Comparison of ENCODE assay signal across 8 cellular contexts in the genomic region with DNA sequence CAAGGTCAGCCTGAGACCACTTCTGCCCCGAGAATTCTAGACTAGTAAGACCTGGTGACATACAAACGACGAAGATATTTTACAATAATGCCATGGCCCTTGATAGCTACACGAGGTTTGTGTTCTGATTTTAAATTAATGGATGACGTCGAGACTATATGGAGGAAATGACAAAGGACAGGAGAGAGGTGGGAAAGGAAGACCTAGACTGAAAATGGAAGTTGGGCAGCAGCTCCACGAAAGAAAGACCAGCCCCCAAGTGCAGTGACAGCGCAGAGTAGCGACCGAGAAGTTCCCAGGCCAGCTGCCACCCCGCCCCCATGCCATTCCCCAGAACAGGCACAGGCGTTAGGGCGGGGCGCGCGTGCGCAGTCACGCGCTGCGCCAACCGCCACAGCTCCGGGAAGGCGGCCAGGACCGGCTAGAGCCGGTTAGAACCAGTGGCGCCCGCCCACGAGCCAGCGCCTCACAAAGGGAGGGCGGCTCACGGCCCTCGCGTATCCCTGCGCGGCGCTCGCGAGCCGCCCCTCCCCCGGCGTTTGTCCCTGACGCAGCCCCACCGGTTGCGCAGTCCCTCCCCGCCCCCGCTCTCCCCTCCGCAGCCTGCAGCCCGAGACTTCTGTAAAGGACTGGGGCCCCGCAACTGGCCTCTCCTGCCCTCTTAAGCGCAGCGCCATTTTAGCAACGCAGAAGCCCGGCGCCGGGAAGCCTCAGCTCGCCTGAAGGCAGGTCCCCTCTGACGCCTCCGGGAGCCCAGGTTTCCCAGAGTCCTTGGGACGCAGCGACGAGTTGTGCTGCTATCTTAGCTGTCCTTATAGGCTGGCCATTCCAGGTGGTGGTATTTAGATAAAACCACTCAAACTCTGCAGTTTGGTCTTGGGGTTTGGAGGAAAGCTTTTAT. TPM values are rescaled to one million over a fixed set of nuclear protein-coding genes. Genes with fewer than 3 reads are reported as not detected.
DNase-seq lines count a peak whose midpoint lies in the region; ATAC-seq and TF ChIP-seq lines count a peak whose summit lies in the region.

No MANE protein-coding gene starts in this region.

- H3K4ac ChIP-seq in H9 (ENCODE audit: low read depth, low read length) = peak overlapping the region; percentile 75

- no peak for TF ChIP-seq CTCF in H9 (conservative IDR thresholded peaks at IDR 0.05)
- no peak for TF ChIP-seq CTCF in RWPE1 (conservative IDR thresholded peaks at IDR 0.05; ENCODE audit: low read depth)
- TF ChIP-seq CTCF in fibroblast of the aortic adventitia (IDR thresholded peaks at IDR 0.05; ENCODE audit: insufficient read depth, low read length) = no peak
- no peak for TF ChIP-seq CTCF in neural crest cell (conservative IDR thresholded peaks at IDR 0.05)

- peak overlapping the region; percentile 95 for H4K5ac ChIP-seq in H9 (ENCODE audit: insufficient read length, low read depth, low read length)

- H3K9me3 Mint-ChIP-seq in H9 (peaks cover 0 to 2% of the 10 kb centered on the region in 2 experiments; a peak in 3 of 5 replicates), neural crest cell (no peaks in the 10 kb centered on the region)
- no peaks in the 10 kb centered on the region for H3K9me3 Mint-ChIP-seq in activated T-helper 2 cell treated with anti-CD3 and anti-CD28 coated beads, Interferon-gamma antibody, Interleukin-2, Interleukin-4, amounts not matched to agents 10 μg/mL and 5 μg/mL and 100 μg/mL, durations not matched to agents 14 hours and 24 hours and 36 hours
- no peaks in the 10 kb centered on the region for H3K9me3 Mint-ChIP-seq in stimulated activated naive CD8-positive, alpha-beta T cell treated with anti-CD3 and anti-CD28 coated beads, Interleukin-15, amount 100 ng/mL, for 72 hours

- peak overlapping the region; percentile 96 for H3K18ac ChIP-seq in H9 (ENCODE audit: insufficient read length, low read depth, low read length)

- H3K36me3 Mint-ChIP-seq in H9 (ENCODE audit: insufficient read depth in 1 of 3, low read depth in 3 of 3) (no peaks in the 10 kb centered on the region; a peak in 1 of 7 replicates), neural crest cell (ENCODE audit: low read depth) (no peaks in the 10 kb centered on the region)
- H3K36me3 Mint-ChIP-seq in activated T-helper 2 cell treated with anti-CD3 and anti-CD28 coated beads, Interferon-gamma antibody, Interleukin-2, Interleukin-4, amounts not matched to agents 10 μg/mL and 5 μg/mL and 100 μg/mL, durations not matched to agents 14 hours and 24 hours and 36 hours (ENCODE audit: low read depth) = no peaks in the 10 kb centered on the region

- H3K4me3 ChIP-seq in fibroblast of the aortic adventitia (ENCODE audit: low read depth, low read length) = peak overlapping the region; percentile 99

- intact Hi-C loops in activated T-helper 2 cell treated with anti-CD3 and anti-CD28 coated beads, Interferon-gamma antibody, Interleukin-2, Interleukin-4, amounts not matched to agents 10 μg/mL and 5 μg/mL and 100 μg/mL, durations not matched to agents 14 hours and 24 hours and 36 hours (cut with micrococcal nuclease) = loop anchor here (1.0 to 10.0 kb wide), 6 partner anchors 21 to 623 kb away; a partner anchor contains a TSS

- H2AFZ ChIP-seq in H9 (ENCODE audit: low read length) = no peak overlapping the region

- H2BK20ac ChIP-seq in H9 (ENCODE audit: low read depth, low read length, poor library complexity, severe bottlenecking) = no peak overlapping the region

- peak overlapping the region; percentile 99 for H3K14ac ChIP-seq in H9 (ENCODE audit: insufficient read depth, low read length)

- H3K23ac ChIP-seq in H9 (ENCODE audit: insufficient read length, low read depth, low read length) = peak overlapping the region; percentile 72

- H4K8ac ChIP-seq in H9 (replicated peaks; ENCODE audit: insufficient read length, low read depth, low read length) = no peak overlapping the region

- peak overlapping the region; percentile 46 to 71 for H3K4me3 Mint-ChIP-seq in H9
- H3K4me3 Mint-ChIP-seq in activated T-helper 2 cell treated with anti-CD3 and anti-CD28 coated beads, Interferon-gamma antibody, Interleukin-2, Interleukin-4, amounts not matched to agents 10 μg/mL and 5 μg/mL and 100 μg/mL, durations not matched to agents 14 hours and 24 hours and 36 hours (ENCODE audit: low read depth) = no peak overlapping the region
- H3K4me3 Mint-ChIP-seq in neural crest cell = no peak overlapping the region
- H3K4me3 Mint-ChIP-seq in stimulated activated naive CD8-positive, alpha-beta T cell treated with anti-CD3 and anti-CD28 coated beads, Interleukin-15, amount 100 ng/mL, for 72 hours = no peak overlapping the region

- no peaks in the 10 kb centered on the region for H3K27me3 Mint-ChIP-seq in H9 (ENCODE audit: low read depth)
- no peaks in the 10 kb centered on the region for H3K27me3 Mint-ChIP-seq in activated T-helper 2 cell treated with anti-CD3 and anti-CD28 coated beads, Interferon-gamma antibody, Interleukin-2, Interleukin-4, amounts not matched to agents 10 μg/mL and 5 μg/mL and 100 μg/mL, durations not matched to agents 14 hours and 24 hours and 36 hours (ENCODE audit: low read depth)
- peaks cover 7% of the 10 kb centered on the region for H3K27me3 Mint-ChIP-seq in neural crest cell (ENCODE audit: low read depth)
- no peaks in the 10 kb centered on the region for H3K27me3 Mint-ChIP-seq in stimulated activated naive CD8-positive, alpha-beta T cell treated with anti-CD3 and anti-CD28 coated beads, Interleukin-15, amount 100 ng/mL, for 72 hours

- H3T11ph ChIP-seq in H9 (ENCODE audit: low read length) = peak overlapping the region; percentile 76

- CTCF ChIA-PET in RWPE1 (lab: Yijun Ruan, JAX) = interaction anchor here (0.9 kb wide), 2 partner anchors 21 to 28 kb away, joined by 3 read pairs; no protein-coding TSS in a partner anchor

- H3K27me3 ChIP-seq in H9 (ENCODE audit: insufficient read depth, low read length) = no peaks in the 10 kb centered on the region

- no CpG with 5 or more reads among the region's 61 CpGs for WGBS in H9 (ENCODE audit: extremely low coverage, insufficient read length, low lambda C conversion rate)

- peak overlapping the region; percentile 96 for H4K91ac ChIP-seq in H9 (ENCODE audit: insufficient read length, low read depth, low read length)

- H3K9me3 ChIP-seq in H9 (ENCODE audit: control insufficient read depth, low read depth, low read length) = no peaks in the 10 kb centered on the region

- peak overlapping the region; percentile 96 for H2AK5ac ChIP-seq in H9 (ENCODE audit: insufficient read length, low read length)

- H3K4me1 ChIP-seq in H9 (ENCODE audit: insufficient read depth, low read length) = peaks cover 8% of the 10 kb centered on the region; the same call in 1 of the 2 replicates

- H4K20me1 ChIP-seq in H9 (ENCODE audit: control insufficient read depth, insufficient read depth, insufficient read length) = no peaks in the 10 kb centered on the region

- peaks cover 24% of the 10 kb centered on the region for H3K23me2 ChIP-seq in H9 (ENCODE audit: insufficient read length, low read depth, low read length, poor library complexity, severe bottlenecking)

- peak overlapping the region; percentile 11 for H2BK120ac ChIP-seq in H9 (ENCODE audit: low read depth, low read length, poor library complexity, severe bottlenecking)

- POLR2A ChIA-PET in RWPE1 (lab: Yijun Ruan, JAX; ENCODE audit: low non-redundant PET) = interaction anchor here (0.5 to 4.8 kb wide), 13 partner anchors 9 to 140 kb away, joined by 3 to 34 read pairs (median 6); a partner anchor contains a TSS

- no peaks in the 10 kb centered on the region for H3K79me1 ChIP-seq in H9 (ENCODE audit: insufficient read depth, low read depth, low read length, poor library complexity, severe bottlenecking)

- no peak overlapping the region for H2BK15ac ChIP-seq in H9 (ENCODE audit: low read depth, low read length)

- peak overlapping the region; percentile 75 for H3K56ac ChIP-seq in H9 (ENCODE audit: insufficient read length, low read depth, low read length)

- H3K4me2 ChIP-seq in H9 (ENCODE audit: insufficient read depth, insufficient read length, low read length) = peak overlapping the region; percentile 88

- H2BK12ac ChIP-seq in H9 (ENCODE audit: insufficient read length, low read depth, low read length) = peak overlapping the region; percentile 53

- ATAC-seq in stimulated activated naive CD8-positive, alpha-beta T cell treated with anti-CD3 and anti-CD28 coated beads, Interleukin-15, amount 100 ng/mL, for 72 hours = peak; percentile 85

- H3K27ac ChIP-seq in H9 (ENCODE audit: insufficient read length, low read depth, low read length) (peak overlapping the region; percentile 100), RWPE1 (peak overlapping the region; percentile 99)

- peak overlapping the region; percentile 100 for H3K9ac ChIP-seq in H9 (ENCODE audit: extremely low read depth, insufficient read length, low read length)

- H3K4me1 Mint-ChIP-seq in H9 (peaks cover 35 to 47% of the 10 kb centered on the region in 2 experiments), neural crest cell (peaks cover 58% of the 10 kb centered on the region)
- peaks cover 30% of the 10 kb centered on the region for H3K4me1 Mint-ChIP-seq in activated T-helper 2 cell treated with anti-CD3 and anti-CD28 coated beads, Interferon-gamma antibody, Interleukin-2, Interleukin-4, amounts not matched to agents 10 μg/mL and 5 μg/mL and 100 μg/mL, durations not matched to agents 14 hours and 24 hours and 36 hours (ENCODE audit: low read depth)
- peaks cover 39% of the 10 kb centered on the region for H3K4me1 Mint-ChIP-seq in stimulated activated naive CD8-positive, alpha-beta T cell treated with anti-CD3 and anti-CD28 coated beads, Interleukin-15, amount 100 ng/mL, for 72 hours

- peak; percentile 100 for DNase-seq in ELF-1 (ENCODE audit: low read depth, low spot score)
- peak; percentile 99 for DNase-seq in H9
- DNase-seq in M059J (ENCODE audit: low read depth) = peak; percentile 98
- DNase-seq in RWPE1 (ENCODE audit: low spot score) = peak; percentile 87
- DNase-seq in activated T-helper 2 cell treated with anti-CD3 and anti-CD28 coated beads, Interferon-gamma antibody, Interleukin-2, Interleukin-4, amounts not matched to agents 10 μg/mL and 5 μg/mL and 100 μg/mL, durations not matched to agents 14 hours and 24 hours and 36 hours (ENCODE audit: low spot score) = peak; percentile 97
- peak; percentile 97 for DNase-seq in fibroblast of the aortic adventitia (ENCODE audit: low read depth)
- DNase-seq in neural crest cell (ENCODE audit: low read depth, low spot score) = peak; percentile 98
- peak; percentile 97 to 99 for DNase-seq in stimulated activated naive CD8-positive, alpha-beta T cell treated with anti-CD3 and anti-CD28 coated beads, Interleukin-15, amount 100 ng/mL, for 72 hours

- peaks cover 26% of the 10 kb centered on the region for H3K79me2 ChIP-seq in H9 (ENCODE audit: insufficient read depth, low read length)

- peak overlapping the region; percentile 99 for H2BK5ac ChIP-seq in H9 (ENCODE audit: insufficient read length, low read length)

- peak overlapping the region; percentile 69 to 98 (median 72) for H3K27ac Mint-ChIP-seq in H9
- H3K27ac Mint-ChIP-seq in activated T-helper 2 cell treated with anti-CD3 and anti-CD28 coated beads, Interferon-gamma antibody, Interleukin-2, Interleukin-4, amounts not matched to agents 10 μg/mL and 5 μg/mL and 100 μg/mL, durations not matched to agents 14 hours and 24 hours and 36 hours = peak overlapping the region; percentile 88
- peak overlapping the region; percentile 92 for H3K27ac Mint-ChIP-seq in neural crest cell (ENCODE audit: unreplicated experiment)
- no peak overlapping the region for H3K27ac Mint-ChIP-seq in stimulated activated naive CD8-positive, alpha-beta T cell treated with anti-CD3 and anti-CD28 coated beads, Interleukin-15, amount 100 ng/mL, for 72 hours

RNA-seq across cellular contexts. Expression of a gene that starts 1.5 kb away (rescaled TPM):
- total RNA-seq in H9 (2021) = 1,700 and 1,934 TPM in 2 replicates
- 370 and 608 TPM in 2 replicates for total RNA-seq in M059J (2014; rRNA removed; shearing (Covaris generic))
- total RNA-seq in activated T-helper 2 cell treated with anti-CD3 and anti-CD28 coated beads, Interferon-gamma antibody, Interleukin-2, Interleukin-4, amounts not matched to agents 10 μg/mL and 5 μg/mL and 100 μg/mL, durations not matched to agents 14 hours and 24 hours and 36 hours = 4,338 and 4,347 TPM in 2 replicates
- 10,787 and 27,374 TPM in 2 replicates for total RNA-seq in fibroblast of the aortic adventitia (ENCODE audit: low replicate concordance)
- total RNA-seq in neural crest cell = 4,794 and 5,409 TPM in 2 replicates

RNA-seq across cellular contexts. Expression of a gene that starts 27.5 kb away (rescaled TPM):
- total RNA-seq in H9 (2021) (54.7 and 56.0 TPM in 2 replicates), fibroblast of the aortic adventitia (ENCODE audit: low replicate concordance) (32.1 and 76.8 TPM in 2 replicates), neural crest cell (66.0 and 68.8 TPM in 2 replicates)
- total RNA-seq in M059J (2014; rRNA removed; shearing (Covaris generic)) = 59.7 and 96.5 TPM in 2 replicates
- 94.4 and 95.8 TPM in 2 replicates for total RNA-seq in activated T-helper 2 cell treated with anti-CD3 and anti-CD28 coated beads, Interferon-gamma antibody, Interleukin-2, Interleukin-4, amounts not matched to agents 10 μg/mL and 5 μg/mL and 100 μg/mL, durations not matched to agents 14 hours and 24 hours and 36 hours

Comparison
In these comparisons a context has a peak if more than half of its experiments do, and no peak if none do; other contexts are left out.
1. Peak in every context shown above with its lines: DNase-seq, ATAC-seq, H3K4me3 ChIP-seq and H3K27ac ChIP-seq.
2. H3K27ac Mint-ChIP-seq: peak in H9 (3 of 3), activated T-helper 2 cell treated with anti-CD3 and anti-CD28 coated beads, Interferon-gamma antibody, Interleukin-2, Interleukin-4, amounts not matched to agents 10 μg/mL and 5 μg/mL and 100 μg/mL, durations not matched to agents 14 hours and 24 hours and 36 hours (single experiment) and neural crest cell (single experiment); none in stimulated activated naive CD8-positive, alpha-beta T cell treated with anti-CD3 and anti-CD28 coated beads, Interleukin-15, amount 100 ng/mL, for 72 hours (0 of 2).
3. H3K4me3 Mint-ChIP-seq: peak in H9 (2 of 2); none in activated T-helper 2 cell treated with anti-CD3 and anti-CD28 coated beads, Interferon-gamma antibody, Interleukin-2, Interleukin-4, amounts not matched to agents 10 μg/mL and 5 μg/mL and 100 μg/mL, durations not matched to agents 14 hours and 24 hours and 36 hours (single experiment), neural crest cell (single experiment) and stimulated activated naive CD8-positive, alpha-beta T cell treated with anti-CD3 and anti-CD28 coated beads, Interleukin-15, amount 100 ng/mL, for 72 hours (0 of 2).